ENCODE assay signal across 19 cellular contexts in genomic region chr1:179145521-179145920, GRCh38.
DNase-seq lines count a peak whose midpoint lies in the region; ATAC-seq and TF ChIP-seq lines count a peak whose summit lies in the region.
"Had no signal": no experiment of that assay in that cellular context is flagged by ENCODE, and none has a peak within 500 bp of the region (broad histone marks: within the 10 kb centered on the region; RNA-seq: fewer than 3 reads in every experiment).

No MANE protein-coding gene starts in this region.

- H3K27me3 Mint-ChIP-seq in CD4-positive, alpha-beta T cell = no peaks in the 10 kb centered on the region
- no peaks in the 10 kb centered on the region for H3K27me3 Mint-ChIP-seq in T-cell

- H4K5ac ChIP-seq in IMR-90 (ENCODE audit: low read depth, low read length) = no peak overlapping the region

- H3K4me3 Mint-ChIP-seq in CD4-positive, alpha-beta T cell = no peak overlapping the region
- no peak overlapping the region for H3K4me3 Mint-ChIP-seq in T-cell
- H3K4me3 Mint-ChIP-seq: H9 had no signal

- TF ChIP-seq POLR2A in IMR-90 (IDR thresholded peaks at IDR 0.05; ENCODE audit: low read depth, low read length) = no peak

- H3K36me3 ChIP-seq in IMR-90 (ENCODE audit: control insufficient read depth, insufficient read depth, low read length) (peaks cover 2% of the 10 kb centered on the region), mesenchymal stem cell (ENCODE audit: control insufficient read depth in 1 of 2, insufficient read depth in 2 of 2, low read depth in 1 of 2, low read length in 2 of 2) (peaks cover 3 to 7% of the 10 kb centered on the region in 2 experiments)

- H3K9me3 ChIP-seq in CD4-positive, alpha-beta T cell (ENCODE audit: control insufficient read depth, low read length) = no peaks in the 10 kb centered on the region
- no peaks in the 10 kb centered on the region; the same call in 1 of the 2 replicates for H3K9me3 ChIP-seq in IMR-90 (ENCODE audit: control insufficient read depth, insufficient read depth, low read length)
- peaks cover 3% of the 10 kb centered on the region for H3K9me3 ChIP-seq in mesenchymal stem cell (ENCODE audit: control insufficient read depth, low read length)

- peak overlapping the region; percentile 33; the same call in 1 of the 2 replicates for H3K18ac ChIP-seq in IMR-90 (ENCODE audit: low read depth, low read length)
- H3K18ac ChIP-seq in mesenchymal stem cell (ENCODE audit: low read depth in 1 of 2, low read length in 2 of 2) = no peak overlapping the region

- 93% methylated on average over 3 of the region's 3 CpGs; no CpG with 5 or more reads in 1 of the 2 experiments for WGBS in IMR-90 (ENCODE audit: extremely low coverage in 2 of 2, insufficient read length in 1 of 2), 2 experiments
- WGBS in mesenchymal stem cell = 97% methylated on average over 3 of the region's 3 CpGs

- H3K36me3 Mint-ChIP-seq in CD4-positive, alpha-beta T cell (ENCODE audit: low read depth) = peaks cover 24% of the 10 kb centered on the region
- H3K36me3 Mint-ChIP-seq in T-cell = peaks cover 20% of the 10 kb centered on the region

- peaks cover 42% of the 10 kb centered on the region for H3K4me1 Mint-ChIP-seq in CD4-positive, alpha-beta T cell (ENCODE audit: low read depth)
- peaks cover 33 to 43% (median 38%) of the 10 kb centered on the region in 3 donors for H3K4me1 Mint-ChIP-seq in T-cell

- in situ Hi-C loops in IMR-90 (cut with MboI; ENCODE audit: low sequenced_read_pairs) = no loop called here

- TF ChIP-seq RAD21 in IMR-90 (IDR thresholded peaks at IDR 0.05; ENCODE audit: low read length) = no peak

- H3K27ac ChIP-seq in CD4-positive, alpha-beta T cell (ENCODE audit: low read depth, low read length) = no peak overlapping the region
- H3K27ac ChIP-seq in IMR-90 (ENCODE audit: insufficient read depth, low read length) = no peak overlapping the region
- no peak overlapping the region for H3K27ac ChIP-seq in mesenchymal stem cell (ENCODE audit: low read length, poor library complexity, severe bottlenecking)
- H3K27ac ChIP-seq: BLaER1 treated with 17β-estradiol and CSF1 and Interleukin-3, amounts not matched to agents 10 nM and 100 nM had no signal

- CTCF ChIA-PET in CD4-positive, alpha-beta T cell (lab: Charles Lee) = interaction anchor here (0.6 to 0.7 kb wide), 2 partner anchors 30 to 806 kb away, joined by 3 to 4 read pairs; no protein-coding TSS in a partner anchor
- CTCF ChIA-PET in IMR-90 (lab: Yijun Ruan, JAX) (no interaction called here), T-cell (lab: Charles Lee) (no interaction called here)

- H3K4me2 ChIP-seq in IMR-90 (ENCODE audit: low read depth, low read length) = no peak overlapping the region
- no peak overlapping the region for H3K4me2 ChIP-seq in mesenchymal stem cell (ENCODE audit: low read length, poor library complexity, severe bottlenecking)
- H3K4me2 ChIP-seq: BLaER1 treated with 17β-estradiol and CSF1 and Interleukin-3, amounts not matched to agents 10 nM and 100 nM had no signal

- H4K91ac ChIP-seq in IMR-90 (ENCODE audit: insufficient read depth, low read depth, low read length) (no peak overlapping the region), mesenchymal stem cell (ENCODE audit: low read length) (no peak overlapping the region)

- intact Hi-C loops in CD4-positive, alpha-beta T cell (cut with DNase I, micrococcal nuclease) = no loop called here
- intact Hi-C loops in IMR-90 (cut with micrococcal nuclease) = no loop called here

- H3K4me1 ChIP-seq in IMR-90 (ENCODE audit: control insufficient read depth, insufficient read depth, low read length) (peaks cover 5% of the 10 kb centered on the region), mesenchymal stem cell (ENCODE audit: control insufficient read depth, insufficient read depth, low read depth, low read length) (peaks cover 5% of the 10 kb centered on the region)

- H3K23ac ChIP-seq in IMR-90 (ENCODE audit: low read depth, low read length) = peak overlapping the region; percentile 63; the same call in 1 of the 2 replicates
- H3K23ac ChIP-seq in mesenchymal stem cell (ENCODE audit: low read length in 2 of 2) = no peak overlapping the region

- H2BK5ac ChIP-seq in IMR-90 (ENCODE audit: low read depth, low read length, poor library complexity, severe bottlenecking) = peak overlapping the region; percentile 45
- no peak overlapping the region for H2BK5ac ChIP-seq in mesenchymal stem cell (ENCODE audit: low read depth, low read length, poor library complexity, severe bottlenecking)

- no TSS peak for BruUV-seq in IMR-90 (replicated peaks; lab: Mats Ljungman, UMichigan)

- H3K79me1 ChIP-seq in IMR-90 (ENCODE audit: low read depth in 1 of 2, low read length in 2 of 2) (peaks cover 7 to 26% of the 10 kb centered on the region in 2 experiments), mesenchymal stem cell (replicated peaks; ENCODE audit: low read length, poor library complexity, severe bottlenecking) (peaks cover 12% of the 10 kb centered on the region)

- H3K27ac Mint-ChIP-seq in CD4-positive, alpha-beta T cell = peak overlapping the region; percentile 40
- peak overlapping the region; percentile 15 to 49 for H3K27ac Mint-ChIP-seq in T-cell

- no peak for TF ChIP-seq CTCF in CD4-positive, alpha-beta T cell (IDR thresholded peaks at IDR 0.05)
- no peak for TF ChIP-seq CTCF in IMR-90 (conservative IDR thresholded peaks at IDR 0.05; ENCODE audit: low read depth, low read length)

- 0 out of 2 replicates have a peak overlapping the region, but pooled peaks have one; percentile 58 for H2AK5ac ChIP-seq in IMR-90 (ENCODE audit: low read depth, low read length)
- H2AK5ac ChIP-seq in mesenchymal stem cell (ENCODE audit: low read length, severe bottlenecking) = no peak overlapping the region

- POLR2A ChIA-PET in CD4-positive, alpha-beta T cell (lab: Charles Lee) = no interaction called here
- POLR2A ChIA-PET in IMR-90 (lab: Charles Lee; ENCODE audit: unreplicated experiment) (no interaction called here), T-cell (lab: Charles Lee) (interaction anchor here in 1 of 2 donors (0.5 kb wide), 1 partner anchor 240 kb away, joined by 3 read pairs; no protein-coding TSS in a partner anchor)

- no peak overlapping the region for H3K56ac ChIP-seq in IMR-90 (ENCODE audit: extremely low read depth, insufficient read depth, low read length)

- H3K4me3 ChIP-seq in IMR-90 (ENCODE audit: insufficient read depth, low read depth, low read length) = no peak overlapping the region
- no peak overlapping the region for H3K4me3 ChIP-seq in mesenchymal stem cell (ENCODE audit: insufficient read depth in 1 of 2, low read depth in 1 of 2, low read length in 2 of 2)
- H3K4me3 ChIP-seq: BLaER1 treated with 17β-estradiol and CSF1 and Interleukin-3, amounts not matched to agents 10 nM and 100 nM; MG63 had no signal

- no peak overlapping the region for H3K14ac ChIP-seq in IMR-90 (replicated peaks; ENCODE audit: low read depth, low read length)
- no peak overlapping the region for H3K14ac ChIP-seq in mesenchymal stem cell (ENCODE audit: low read length in 2 of 2)

- 0 out of 4 replicates have a peak overlapping the region, but pooled peaks of 1 of the 2 experiments have one; percentile 0 for H4K8ac ChIP-seq in IMR-90 (ENCODE audit: low read depth in 2 of 2, low read length in 2 of 2)
- H4K8ac ChIP-seq in mesenchymal stem cell (ENCODE audit: low read length) = no peak overlapping the region

- H2BK12ac ChIP-seq in mesenchymal stem cell (ENCODE audit: low read length in 2 of 2) = peak overlapping the region in 1 of 2 experiments; percentile 42

- no peak overlapping the region for H3K9ac ChIP-seq in IMR-90 (ENCODE audit: low read depth, low read length)
- peak overlapping the region; percentile 99 for H3K9ac ChIP-seq in mesenchymal stem cell (ENCODE audit: low read length)
- H3K9ac ChIP-seq: BLaER1 treated with 17β-estradiol and CSF1 and Interleukin-3, amounts not matched to agents 10 nM and 100 nM had no signal

- H3K9me3 Mint-ChIP-seq in CD4-positive, alpha-beta T cell = peaks cover 2% of the 10 kb centered on the region
- peaks cover 0 to 4% (median 0%) of the 10 kb centered on the region in 3 donors for H3K9me3 Mint-ChIP-seq in T-cell

- H2AK9ac ChIP-seq in IMR-90 (replicated peaks; ENCODE audit: low read depth, low read length, poor library complexity) = no peak overlapping the region

- H3K9me1 ChIP-seq in IMR-90 (ENCODE audit: insufficient read depth, low read length) = no peaks in the 10 kb centered on the region; the same call in 1 of the 2 replicates

- H2BK15ac ChIP-seq in IMR-90 (ENCODE audit: low read depth, low read length) (0 out of 3 replicates have a peak overlapping the region, but pooled peaks have one; percentile 56), mesenchymal stem cell (ENCODE audit: low read depth, poor library complexity, severe bottlenecking) (no peak overlapping the region)

- DNase-seq in CD4-positive, alpha-beta T cell = no peak
- DNase-seq in IMR-90 (no peak), T-cell (no peak), mesenchymal stem cell (no peak)
- DNase-seq in stimulated activated naive CD8-positive, alpha-beta T cell treated with anti-CD3 and anti-CD28 coated beads, Interleukin-15, Interleukin-2, amounts not matched to agents 100 U/mL and 50 U/mL, for 24 hours = no peak
- DNase-seq: DMS 273 treated with DMSO at 0.1 percent for 48 hours; H9; Kasumi-1; MG63; NCI-H1048; NCI-H1436; NCI-H2029; NCI-H2171; NCI-H69; NK-92 treated with Interleukin-12 subunit alpha and Interleukin-12 subunit beta, amount 100 ng/mL, for 24 hours; SHP77 treated with DMSO at 0.1 percent for 48 hours had no signal

- H2BK20ac ChIP-seq in IMR-90 (ENCODE audit: low read depth, low read length) = peak overlapping the region; percentile 45; the same call in 1 of the 2 replicates

- dilution Hi-C loops in IMR-90 (cut with HindIII; ENCODE audit: low sequenced_read_pairs, unreplicated experiment) = no loop called here

- no peaks in the 10 kb centered on the region for H3K27me3 ChIP-seq in CD4-positive, alpha-beta T cell (ENCODE audit: control insufficient read depth, insufficient read depth, low read length)
- H3K27me3 ChIP-seq in IMR-90 (ENCODE audit: control insufficient read depth, insufficient read depth, low read length) (no peaks in the 10 kb centered on the region), mesenchymal stem cell (ENCODE audit: control insufficient read depth in 1 of 2, insufficient read depth in 1 of 2, low read length in 2 of 2) (no peaks in the 10 kb centered on the region)
- H3K27me3 ChIP-seq: BLaER1 treated with 17β-estradiol and CSF1 and Interleukin-3, amounts not matched to agents 10 nM and 100 nM; MG63 had no signal

- peaks cover 7% of the 10 kb centered on the region; the same call in 1 of the 2 replicates for H4K20me1 ChIP-seq in IMR-90 (ENCODE audit: insufficient read depth, low read length)

- H2AFZ ChIP-seq in IMR-90 (replicated peaks; ENCODE audit: low read length, poor library complexity) = no peak overlapping the region
- no peak overlapping the region for H2AFZ ChIP-seq in mesenchymal stem cell (ENCODE audit: low read depth, low read length)

- H2BK120ac ChIP-seq in IMR-90 (ENCODE audit: low read depth, low read length) (peak overlapping the region; percentile 41; the same call in 1 of the 2 replicates), mesenchymal stem cell (ENCODE audit: low read depth, low read length) (no peak overlapping the region)

- ATAC-seq in CD4-positive, alpha-beta T cell (ENCODE audit: poor library complexity) = no peak
- ATAC-seq in IMR-90 (ENCODE audit: low read depth) (no peak), T-cell (replicated peaks in 1 of 4) (peak; percentile 28 to 63 (median 54)), HG02970 (IDR thresholded peaks at IDR 0.05; ENCODE audit: low FRiP score, unreplicated experiment) (no peak), GM18517 (IDR thresholded peaks at IDR 0.05; ENCODE audit: unreplicated experiment) (no peak)
- ATAC-seq in stimulated activated naive CD8-positive, alpha-beta T cell treated with anti-CD3 and anti-CD28 coated beads, Interleukin-15, Interleukin-2, amounts not matched to agents 100 U/mL and 50 U/mL, for 24 hours = no peak

- H3K4ac ChIP-seq in IMR-90 (ENCODE audit: low read depth, low read length) = peak overlapping the region; percentile 22; the same call in 1 of the 2 replicates
- no peak overlapping the region for H3K4ac ChIP-seq in mesenchymal stem cell (ENCODE audit: low read depth in 1 of 2, low read length in 2 of 2)

Comparison
In these comparisons a context has a peak if more than half of its experiments do, and no peak if none do; other contexts are left out.
1. ATAC-seq: peak in T-cell (4 of 4); none in CD4-positive, alpha-beta T cell (single experiment), IMR-90 (single experiment), HG02970 (single experiment), stimulated activated naive CD8-positive, alpha-beta T cell treated with anti-CD3 and anti-CD28 coated beads, Interleukin-15, Interleukin-2, amounts not matched to agents 100 U/mL and 50 U/mL, for 24 hours (single experiment) and GM18517 (single experiment).